ENCODE assay signal across 1 cellular context in the genomic region with DNA sequence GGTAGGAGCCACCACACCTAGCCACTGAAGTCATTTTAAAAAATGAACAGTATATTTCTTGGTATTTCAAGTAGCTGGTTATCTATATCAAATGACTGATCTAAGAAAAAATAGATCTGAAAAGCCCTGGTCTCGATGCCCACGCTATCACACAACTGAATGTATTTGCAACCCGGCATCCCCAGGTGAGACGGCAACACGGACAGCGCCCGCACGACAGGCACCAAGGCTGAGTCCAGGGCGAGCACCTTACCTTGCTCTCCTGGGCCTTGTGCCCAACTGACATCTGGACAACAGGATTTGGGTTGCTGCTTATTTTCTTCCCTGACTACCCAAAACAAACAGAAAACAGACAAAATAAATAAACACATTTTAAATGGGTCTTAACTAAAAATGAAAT.
TF ChIP-seq lines count a peak whose summit lies in the region.

No MANE protein-coding gene starts in this region.

TF ChIP-seq in K562, 482 proteins besides CTCF, POLR2A, EP300 and RAD21:
- TF ChIP-seq KLF6 (CRISPR knock-in tag; IDR thresholded peaks at IDR 0.05; ENCODE audit: borderline replicate concordance) (no peak), ZNF511 (CRISPR knock-in tag; IDR thresholded peaks at IDR 0.05) (0 out of 2 replicates have a peak, but pooled peaks have one; percentile 31)
